8 cellular contexts compared by ENCODE assay signal in the genomic region with DNA sequence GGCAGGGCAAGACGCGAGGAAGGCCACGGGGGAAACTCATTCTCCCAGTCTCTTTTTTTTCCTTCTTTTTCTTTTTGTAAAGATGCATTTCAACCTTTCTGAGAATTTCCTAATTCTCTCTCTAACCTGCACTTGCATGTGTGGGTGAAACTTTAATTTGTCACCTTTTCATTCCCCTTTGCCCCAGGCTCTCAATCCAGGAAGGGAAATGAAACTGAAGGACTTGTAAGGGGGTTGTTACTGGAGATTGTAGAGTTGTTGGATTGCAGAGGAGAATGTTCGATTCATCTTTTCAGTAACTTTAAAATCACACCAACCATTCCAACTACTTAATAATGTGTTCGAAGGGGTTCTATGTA. TPM values are rescaled to one million over a fixed set of nuclear protein-coding genes. Genes with fewer than 3 reads are reported as not detected.
DNase-seq lines count a peak whose midpoint lies in the region; ATAC-seq, FAIRE-seq and TF ChIP-seq lines count a peak whose summit lies in the region.
"Not testable (repeated sequence)": the region's sequence is repeated elsewhere in the genome, so short reads cannot be mapped to it uniquely, and the experiment has no call there.

No MANE protein-coding gene starts in this region.

- TF ChIP-seq POLR2A in Peyer's patch (IDR thresholded peaks at IDR 0.05); H1 (IDR thresholded peaks at IDR 0.05; ENCODE audit: control extremely low read depth in 1 of 2, low read depth in 2 of 2, low read length in 2 of 2): not testable (repeated sequence)

- peak overlapping the region; percentile 89 for H3K9ac ChIP-seq in HUES64 (ENCODE audit: low read depth, low read length)
- H3K9ac ChIP-seq in H1 (replicated peaks in 1 of 4; ENCODE audit: extremely low read depth in 1 of 4, low read depth in 3 of 4, low read length in 3 of 4), result peak overlapping the region; percentile 40 to 88 (median 64)
- H3K9ac ChIP-seq in keratinocyte (ENCODE audit: control insufficient read depth, extremely low read depth, insufficient read depth, low read length), result peak overlapping the region; percentile 87

- FAIRE-seq in H1 (lab: Jason Lieb, UNC), result not testable (repeated sequence)
- peak; percentile 26 for FAIRE-seq in keratinocyte (lab: Jason Lieb, UNC)

- not testable (repeated sequence) for H4K5ac ChIP-seq in H1 (ENCODE audit: insufficient read length, low read depth, low read length)

- not testable (repeated sequence) for H2BK12ac ChIP-seq in H1 (ENCODE audit: low read depth, low read length)

- CTCF ChIA-PET in activated naive CD4-positive, alpha-beta T cell treated with anti-CD3 and anti-CD28 coated beads for 36 hours (lab: Charles Lee); H1 (lab: Charles Lee; ENCODE audit: partially characterized antibody): not testable (repeated sequence)

- not testable (repeated sequence) for H3K9me3 ChIP-seq in HUES64 (ENCODE audit: insufficient read depth, low read depth, low read length); Peyer's patch; H1 (ENCODE audit: insufficient read depth in 2 of 2, low read depth in 1 of 2, low read length in 1 of 2); keratinocyte (ENCODE audit: control insufficient read depth, low read depth, low read length); neuron (ENCODE audit: low read length); thoracic aorta

- H3K56ac ChIP-seq in H1 (replicated peaks; ENCODE audit: insufficient read length, low read depth, low read length), result not testable (repeated sequence)

- H3K23me2 ChIP-seq in H1 (ENCODE audit: low read depth, low read length), result not testable (repeated sequence)

- H3K79me2 ChIP-seq in H1 (ENCODE audit: control insufficient read depth in 1 of 2, insufficient read depth in 2 of 2, low read length in 2 of 2), result peaks cover 0 to 50% of the 10 kb centered on the region in 2 experiments; a peak in 2 of 4 replicates
- H3K79me2 ChIP-seq in keratinocyte (ENCODE audit: control insufficient read depth, insufficient read depth, low read length), result peaks cover 42% of the 10 kb centered on the region

- not testable (repeated sequence) for TF ChIP-seq CTCF in Peyer's patch (IDR thresholded peaks at IDR 0.05); H1 (IDR thresholded peaks at IDR 0.05; ENCODE audit: control extremely low read depth in 1 of 3, insufficient read depth in 1 of 3, low read depth in 1 of 3, low read length in 3 of 3); keratinocyte (optimal IDR thresholded peaks at IDR 0.05 in 1 of 3, IDR thresholded peaks at IDR 0.05 in 1 of 3, conservative IDR thresholded peaks at IDR 0.05 in 1 of 3; ENCODE audit: extremely low read depth in 1 of 3, insufficient read depth in 2 of 3, low read length in 3 of 3); thoracic aorta (IDR thresholded peaks at IDR 0.05)

- H4K20me1 ChIP-seq in H1 (replicated peaks in 1 of 2; ENCODE audit: control insufficient read depth in 1 of 2, insufficient read depth in 2 of 2, low read length in 2 of 2); keratinocyte (ENCODE audit: control insufficient read depth, extremely low read depth, insufficient read depth, low read length): not testable (repeated sequence)

- not testable (repeated sequence) for H3K79me1 ChIP-seq in H1 (ENCODE audit: low read depth, low read length)

- H3K18ac ChIP-seq in H1 (ENCODE audit: extremely low read depth, low read length), result not testable (repeated sequence)

- DNase-seq in CD1c-positive myeloid dendritic cell (ENCODE audit: extremely low spot score), result peak; percentile 26
- DNase-seq in Peyer's patch; activated naive CD4-positive, alpha-beta T cell treated with anti-CD3 and anti-CD28 coated beads for 36 hours; H1 (ENCODE audit: low read depth in 1 of 2, low spot score in 2 of 2); keratinocyte (ENCODE audit: low read depth, low spot score); thoracic aorta (ENCODE audit: low spot score): not testable (repeated sequence)

- H2BK120ac ChIP-seq in H1 (replicated peaks; ENCODE audit: low read depth, low read length), result not testable (repeated sequence)

- ATAC-seq in thoracic aorta (ENCODE audit: insufficient number of reproducible peaks, low FRiP score, low read depth), result not testable (repeated sequence)

- H2BK5ac ChIP-seq in H1 (ENCODE audit: low read depth, low read length), result not testable (repeated sequence)

- peak overlapping the region; percentile 89 for H3K4me3 Mint-ChIP-seq in activated naive CD4-positive, alpha-beta T cell treated with anti-CD3 and anti-CD28 coated beads for 36 hours

- H3K4me3 ChIP-seq in HUES64 (ENCODE audit: low read length) (peak overlapping the region; percentile 82), Peyer's patch (peak overlapping the region; percentile 82 to 99 (median 92)), H1 (ENCODE audit: extremely low read depth in 1 of 4, insufficient read depth in 2 of 4, low read depth in 3 of 4, low read length in 4 of 4) (peak overlapping the region; percentile 63 to 84 (median 73)), keratinocyte (ENCODE audit: control insufficient read depth in 2 of 3, extremely low read depth in 1 of 3, insufficient read depth in 2 of 3, low read depth in 1 of 3, low read length in 3 of 3) (peak overlapping the region; percentile 58 to 81 (median 76)), neuron (ENCODE audit: low read length) (peak overlapping the region; percentile 73), thoracic aorta (peak overlapping the region; percentile 82)

- peaks cover 38% of the 10 kb centered on the region for H3K4me1 Mint-ChIP-seq in activated naive CD4-positive, alpha-beta T cell treated with anti-CD3 and anti-CD28 coated beads for 36 hours (ENCODE audit: low read depth)

- not testable (repeated sequence) for H4K91ac ChIP-seq in H1 (replicated peaks; ENCODE audit: insufficient read length, low read length)

- intact Hi-C loops in activated naive CD4-positive, alpha-beta T cell treated with anti-CD3 and anti-CD28 coated beads for 36 hours (cut with micrococcal nuclease), result loop anchor here (5.0 kb wide), 2 partner anchors 58 to 487 kb away; a partner anchor contains a TSS

- not testable (repeated sequence) for TF ChIP-seq RAD21 in H1 (IDR thresholded peaks at IDR 0.05 in 1 of 2, conservative IDR thresholded peaks at IDR 0.05 in 1 of 2; ENCODE audit: low read depth in 2 of 2, low read length in 2 of 2)

- not testable (repeated sequence) for H3K36me3 Mint-ChIP-seq in activated naive CD4-positive, alpha-beta T cell treated with anti-CD3 and anti-CD28 coated beads for 36 hours (ENCODE audit: low read depth)

- H2BK15ac ChIP-seq in H1 (ENCODE audit: low read length), result not testable (repeated sequence)

- dilution Hi-C loops in keratinocyte (cut with MboI; ENCODE audit: extremely low pct_ligation_motif_present, low sequenced_read_pairs), result not testable (repeated sequence)

- H3K27ac ChIP-seq in HUES64 (ENCODE audit: low read depth, low read length), result peak overlapping the region; percentile 49; the same call in 1 of the 2 replicates
- peak overlapping the region; percentile 93 to 98 (median 97) for H3K27ac ChIP-seq in Peyer's patch
- not testable (repeated sequence) for H3K27ac ChIP-seq in H1 (ENCODE audit: low read depth, low read length)
- peak overlapping the region; percentile 78 for H3K27ac ChIP-seq in keratinocyte (ENCODE audit: control insufficient read depth, insufficient read depth, low read length)
- H3K27ac ChIP-seq in thoracic aorta, result peak overlapping the region; percentile 88 to 91

- H3K4me1 ChIP-seq in HUES64 (ENCODE audit: insufficient read depth, low read length); H1 (replicated peaks in 1 of 4; ENCODE audit: control insufficient read depth in 3 of 4, insufficient read depth in 4 of 4, low read length in 3 of 4); keratinocyte (ENCODE audit: control insufficient read depth, extremely low read depth, insufficient read depth, low read length): not testable (repeated sequence)
- H3K4me1 ChIP-seq in Peyer's patch, result peaks cover 0 to 37% (median 3%) of the 10 kb centered on the region in 4 donors
- peaks cover 11% of the 10 kb centered on the region for H3K4me1 ChIP-seq in neuron (ENCODE audit: insufficient read depth, low read length)
- peaks cover 20 to 46% of the 10 kb centered on the region in 2 donors for H3K4me1 ChIP-seq in thoracic aorta (ENCODE audit: control insufficient read depth in 1 of 2, low read depth in 2 of 2)

- peak overlapping the region; percentile 80; the same call in 1 of the 2 replicates for H4K8ac ChIP-seq in H1 (ENCODE audit: extremely low read depth, insufficient read depth, low read length)

- H2AK5ac ChIP-seq in H1 (ENCODE audit: low read depth, low read length), result not testable (repeated sequence)

- not testable (repeated sequence) for TF ChIP-seq EP300 in H1 (IDR thresholded peaks at IDR 0.05; ENCODE audit: borderline replicate concordance in 1 of 2, low read depth in 2 of 2, low read length in 2 of 2)

- H2AFZ ChIP-seq in H1 (ENCODE audit: low read length); keratinocyte (ENCODE audit: control insufficient read depth, low read length); neuron (ENCODE audit: low read depth, low read length): not testable (repeated sequence)

- WGBS in HUES64, result 0% methylated on average over 3 of the region's 5 CpGs
- 27% methylated on average over 5 of the region's 5 CpGs; no CpG with 5 or more reads in 1 of the 2 experiments for WGBS in H1 (ENCODE audit: extremely low coverage in 1 of 2, insufficient coverage in 1 of 2, insufficient read length in 1 of 2, insufficient replicate concordance in 2 of 2, low coverage in 1 of 2, low lambda C conversion rate in 2 of 2, missing lambda C conversion rate in 1 of 2), 2 experiments

- not testable (repeated sequence) for H3K27me3 Mint-ChIP-seq in activated naive CD4-positive, alpha-beta T cell treated with anti-CD3 and anti-CD28 coated beads for 36 hours (ENCODE audit: low read depth)

- H3K36me3 ChIP-seq in HUES64 (ENCODE audit: insufficient read depth, low read length), result peaks cover 16% of the 10 kb centered on the region
- not testable (repeated sequence) for H3K36me3 ChIP-seq in Peyer's patch; H1 (ENCODE audit: control insufficient read depth in 2 of 4, insufficient read depth in 4 of 4, low read length in 3 of 4); keratinocyte (ENCODE audit: control insufficient read depth in 2 of 2, extremely low read depth in 1 of 2, insufficient read depth in 2 of 2, low read length in 2 of 2); thoracic aorta
- H3K36me3 ChIP-seq in neuron (ENCODE audit: insufficient read depth, low read length), result peaks cover 12% of the 10 kb centered on the region

- H2BK20ac ChIP-seq in H1 (ENCODE audit: low read length), result not testable (repeated sequence)

- peak overlapping the region; percentile 95 for H3K27ac Mint-ChIP-seq in activated naive CD4-positive, alpha-beta T cell treated with anti-CD3 and anti-CD28 coated beads for 36 hours

- H3K23ac ChIP-seq in H1 (ENCODE audit: insufficient read length), result not testable (repeated sequence)

- POLR2A ChIA-PET in H1 (lab: Charles Lee; ENCODE audit: partially characterized antibody), result not testable (repeated sequence)

- H3K4me2 ChIP-seq in H1 (ENCODE audit: insufficient read depth in 1 of 2, low read depth in 2 of 2, low read length in 2 of 2) (peak overlapping the region; percentile 68 to 77), keratinocyte (ENCODE audit: control insufficient read depth, extremely low read depth, insufficient read depth, low read depth, low read length) (peak overlapping the region; percentile 67)

- not testable (repeated sequence) for H3K14ac ChIP-seq in H1 (ENCODE audit: insufficient read length)

- not testable (repeated sequence) for H3K4ac ChIP-seq in H1 (replicated peaks; ENCODE audit: insufficient read length, low read depth, low read length)

- not testable (repeated sequence) for H3K9me3 Mint-ChIP-seq in activated naive CD4-positive, alpha-beta T cell treated with anti-CD3 and anti-CD28 coated beads for 36 hours

- H3K27me3 ChIP-seq in HUES64 (ENCODE audit: insufficient read depth, low read length); Peyer's patch; H1 (replicated peaks in 1 of 4; ENCODE audit: control insufficient read depth in 3 of 4, extremely low read depth in 1 of 4, insufficient read depth in 3 of 4, low read length in 3 of 4); keratinocyte (ENCODE audit: control insufficient read depth, extremely low read depth, insufficient read depth, low read length); neuron (ENCODE audit: insufficient read depth, low read length); thoracic aorta (replicated peaks; ENCODE audit: insufficient read depth): not testable (repeated sequence)

- H3K9me1 ChIP-seq in keratinocyte (ENCODE audit: control insufficient read depth, extremely low read depth, insufficient read depth, low read length), result not testable (repeated sequence)

RNA-seq across cellular contexts. Expression of a gene that starts 1.2 kb away (rescaled TPM):
- 34.2 TPM for polyA plus RNA-seq in HUES64 (2013, experiment 1 of 2)
- polyA plus RNA-seq in HUES64 (2013, experiment 2 of 2), result 35.9 TPM
- total RNA-seq in Peyer's patch, result 10 to 100 TPM; 33.8 to 65.2 (median 49.3) TPM
- total RNA-seq in activated naive CD4-positive, alpha-beta T cell treated with anti-CD3 and anti-CD28 coated beads for 36 hours, result 10 to 100 TPM; 27.1 to 29.5 TPM
- total RNA-seq in H1 (2021; fragmentation: NEBNext Ultra II Directional; extraction: Animal tissue kit (Norgen Biotek cat#: 25700)), result 57.5 and 59.9 TPM in 2 replicates
- polyA plus RNA-seq in H1 (2011; rRNA removed), result 25.8 and 43.1 TPM in 2 replicates
- 37.5 TPM for polyA plus RNA-seq in H1 (2011; cell fraction: cytosol; rRNA removed)
- polyA plus RNA-seq in H1 (2011; cell fraction: nucleus; rRNA removed), result 72.5 TPM
- 33.2 to 44.0 TPM (median 37.2 TPM) in 4 replicates for polyA plus RNA-seq in H1 (2012, experiment 1 of 2)
- 3.6 TPM for polyA plus RNA-seq in H1 (2012, experiment 2 of 2)
- 33.1 TPM for polyA plus RNA-seq in H1 (2013, experiment 1 of 2)
- 31.3 TPM for polyA plus RNA-seq in H1 (2013, experiment 2 of 2)
- polyA minus RNA-seq in H1 (2011; rRNA and poly(A)+ RNA removed), result 171 and 210 TPM in 2 replicates
- polyA minus RNA-seq in H1 (2011; cell fraction: cytosol; rRNA and poly(A)+ RNA removed), result 72.6 TPM
- polyA minus RNA-seq in H1 (2011; cell fraction: nucleus; rRNA and poly(A)+ RNA removed), result 121 TPM
- 33.4 to 39.5 TPM (median 39.4 TPM) in 3 replicates for polyA plus RNA-seq in keratinocyte
- polyA plus RNA-seq in keratinocyte (2011; ENCODE audit: low read depth), result 62.3 TPM
- 24.7 and 30.2 TPM in 2 replicates for polyA plus RNA-seq in keratinocyte (2011; cell fraction: cytosol; rRNA removed)
- 32.1 and 40.9 TPM in 2 replicates for polyA plus RNA-seq in keratinocyte (2011; cell fraction: nucleus; rRNA removed)
- polyA plus RNA-seq in keratinocyte (2012; ENCODE audit: low replicate concordance), result 18.7 and 19.8 TPM in 2 replicates
- 49.6 to 62.2 TPM (median 61.9 TPM) in 3 replicates for polyA minus RNA-seq in keratinocyte
- 69.8 TPM for polyA minus RNA-seq in keratinocyte (2011; cell fraction: cytosol; rRNA and poly(A)+ RNA removed)
- 34.1 and 75.9 TPM in 2 replicates for polyA minus RNA-seq in keratinocyte (2011; cell fraction: nucleus; rRNA and poly(A)+ RNA removed)
- 10 to 100 TPM; 45.2 to 71.5 TPM for total RNA-seq in thoracic aorta

RNA-seq across cellular contexts. Expression of a gene that starts 56.2 kb away (rescaled TPM):
- polyA plus RNA-seq in HUES64 (2013, experiment 1 of 2), result 26.9 TPM
- polyA plus RNA-seq in HUES64 (2013, experiment 2 of 2), result 28.0 TPM
- total RNA-seq in Peyer's patch (10 to 100 TPM in 3 of 4 donors, 1 to 10 TPM in 1; 10.0 to 18.2 (median 14.9) TPM), thoracic aorta (10 to 100 TPM in 1 of 2 donors, 1 to 10 TPM in 1; 7.2 to 22.0 TPM)
- 10 to 100 TPM; 22.4 to 24.6 TPM for total RNA-seq in activated naive CD4-positive, alpha-beta T cell treated with anti-CD3 and anti-CD28 coated beads for 36 hours
- total RNA-seq in H1 (2021; fragmentation: NEBNext Ultra II Directional; extraction: Animal tissue kit (Norgen Biotek cat#: 25700)), result 40.5 and 45.1 TPM in 2 replicates
- polyA plus RNA-seq in H1 (2011; rRNA removed) (12.0 and 16.2 TPM in 2 replicates), keratinocyte (14.9 to 22.2 TPM (median 17.9 TPM) in 3 replicates)
- polyA plus RNA-seq in H1 (2011; cell fraction: cytosol; rRNA removed), result 17.1 TPM
- 9.0 TPM for polyA plus RNA-seq in H1 (2011; cell fraction: nucleus; rRNA removed)
- polyA plus RNA-seq in H1 (2012, experiment 1 of 2), result 22.5 to 24.5 TPM (median 23.7 TPM) in 4 replicates
- polyA plus RNA-seq in H1 (2012, experiment 2 of 2), result 23.8 TPM
- 32.5 TPM for polyA plus RNA-seq in H1 (2013, experiment 1 of 2)
- polyA plus RNA-seq in H1 (2013, experiment 2 of 2), result 34.6 TPM
- polyA minus RNA-seq in H1 (2011; rRNA and poly(A)+ RNA removed), result 20.8 and 23.7 TPM in 2 replicates
- 18.9 TPM for polyA minus RNA-seq in H1 (2011; cell fraction: cytosol; rRNA and poly(A)+ RNA removed)
- polyA minus RNA-seq in H1 (2011; cell fraction: nucleus; rRNA and poly(A)+ RNA removed), result 18.5 TPM
- 11.6 TPM for polyA plus RNA-seq in keratinocyte (2011; ENCODE audit: low read depth)
- polyA plus RNA-seq in keratinocyte (2011; cell fraction: cytosol; rRNA removed), result 12.2 and 16.9 TPM in 2 replicates
- polyA plus RNA-seq in keratinocyte (2011; cell fraction: nucleus; rRNA removed), result 14.1 and 16.6 TPM in 2 replicates
- polyA plus RNA-seq in keratinocyte (2012; ENCODE audit: low replicate concordance), result 17.6 and 17.9 TPM in 2 replicates
- polyA minus RNA-seq in keratinocyte, result 7.8 to 24.5 TPM (median 15.2 TPM) in 3 replicates
- polyA minus RNA-seq in keratinocyte (2011; cell fraction: cytosol; rRNA and poly(A)+ RNA removed), result 11.9 TPM
- polyA minus RNA-seq in keratinocyte (2011; cell fraction: nucleus; rRNA and poly(A)+ RNA removed), result 13.4 and 15.3 TPM in 2 replicates
